8 cellular contexts compared by ENCODE assay signal in genomic region chr19:54593447-54593846, GRCh38. TPM values are rescaled to one million over a fixed set of nuclear protein-coding genes. Genes with fewer than 3 reads are reported as not detected.
"Had no signal": no experiment of that assay in that cellular context is flagged by ENCODE, and none has a peak within 500 bp of the region (broad histone marks: within the 10 kb centered on the region; RNA-seq: fewer than 3 reads in every experiment).

LILRA1 (plus strand) TSS chr19:54593632; CDS start chr19:54594245, 613 bp downstream.

RNA-seq across cellular contexts. Expression of gene LILRA1, which starts in this region (rescaled TPM):
- total RNA-seq: activated CD4-positive, alpha-beta memory T cell treated with anti-CD3 and anti-CD28 coated beads for 36 hours; activated CD8-positive, alpha-beta memory T cell treated with anti-CD3 and anti-CD28 coated beads, Interleukin-2, amount 10 ng/mL, durations not matched to agents 7 days and 5 days; activated naive CD4-positive, alpha-beta T cell treated with anti-CD3 and anti-CD28 coated beads for 36 hours; activated T-helper 2 cell treated with anti-CD3 and anti-CD28 coated beads, Interferon-gamma antibody, Interleukin-2, Interleukin-4, amounts not matched to agents 10 μg/mL and 5 μg/mL and 100 μg/mL, durations not matched to agents 14 hours and 24 hours and 36 hours; dermis blood vessel endothelial cell; fibroblast of lung; mammary epithelial cell; smooth muscle cell had no signal
- polyA plus RNA-seq: fibroblast of lung, mammary epithelial cell, smooth muscle cell had no signal
